Comparison of ENCODE assay signal across 18 cellular contexts in genomic region chr4:79284893-79285292, GRCh38. TPM values are rescaled to one million over a fixed set of nuclear protein-coding genes. Genes with fewer than 3 reads are reported as not detected.
DNase-seq lines count a peak whose midpoint lies in the region; TF ChIP-seq lines count a peak whose summit lies in the region.
"Had no signal": no experiment of that assay in that cellular context is flagged by ENCODE, and none has a peak within 500 bp of the region (broad histone marks: within the 10 kb centered on the region; RNA-seq: fewer than 3 reads in every experiment).

No MANE protein-coding gene starts in this region.

- no peak overlapping the region for H3K27ac ChIP-seq in neural cell (ENCODE audit: low read length)
- H3K27ac ChIP-seq: RWPE1 had no signal

- H3K79me2 ChIP-seq in neural cell (replicated peaks; ENCODE audit: insufficient read depth, low read length): no peaks in the 10 kb centered on the region

- no peak overlapping the region for H3K9ac ChIP-seq in neural cell (ENCODE audit: low read length)

- H3K4me3 ChIP-seq in astrocyte of the spinal cord (ENCODE audit: low read depth, low read length) (no peak overlapping the region), neural cell (ENCODE audit: low read length) (no peak overlapping the region)
- H3K4me3 ChIP-seq: GM12878 had no signal

- TF ChIP-seq EP300 in neural cell (conservative IDR thresholded peaks at IDR 0.05; ENCODE audit: poor library complexity, severe bottlenecking): peak; percentile 40

- in situ Hi-C loops in astrocyte of the spinal cord (cut with HindIII; ENCODE audit: low sequenced_read_pairs): no loop called here

- no peak overlapping the region for H2AFZ ChIP-seq in neural cell (ENCODE audit: low read depth, low read length)

- TF ChIP-seq CTCF in astrocyte of the spinal cord (IDR thresholded peaks at IDR 0.05; ENCODE audit: low read depth, low read length): peak; percentile 7
- peak; percentile 66 for TF ChIP-seq CTCF in neural cell (IDR thresholded peaks at IDR 0.05; ENCODE audit: poor library complexity, severe bottlenecking)

- peak; percentile 79 for TF ChIP-seq RAD21 in neural cell (conservative IDR thresholded peaks at IDR 0.05)

- no peaks in the 10 kb centered on the region for H3K36me3 ChIP-seq in neural cell (ENCODE audit: insufficient read depth, low read length)

- H3K27me3 ChIP-seq in neural cell (ENCODE audit: insufficient read depth, low read depth, low read length): no peaks in the 10 kb centered on the region

- no peaks in the 10 kb centered on the region for H3K9me2 ChIP-seq in neural cell (ENCODE audit: insufficient read depth, low read length)

- H3K4me2 ChIP-seq in neural cell (ENCODE audit: low read length): no peak overlapping the region

- H3K9me3 ChIP-seq in neural cell (ENCODE audit: low read length): no peaks in the 10 kb centered on the region

- no peaks in the 10 kb centered on the region for H4K20me1 ChIP-seq in neural cell (ENCODE audit: insufficient read depth)

- peak; percentile 9 for DNase-seq in NCI-H2227 (lab: John Stamatoyannopoulos, UW; ENCODE audit: unreplicated experiment)
- DNase-seq in NCI-H2227 treated with DMSO at 0.1 percent for 48 hours (lab: John Stamatoyannopoulos, UW): no peak
- DNase-seq in NCI-H1417 treated with DMSO at 0.1 percent for 48 hours (lab: John Stamatoyannopoulos, UW): peak; percentile 17
- DNase-seq in astrocyte of the spinal cord (ENCODE audit: low read depth, low spot score): no peak
- DNase-seq in NCI-H128 (lab: John Stamatoyannopoulos, UW; ENCODE audit: unreplicated experiment): no peak
- DNase-seq in NCI-H2029 (lab: John Stamatoyannopoulos, UW): no peak
- DNase-seq in activated T-cell treated with anti-CD3 and anti-CD28 coated beads for 4 hours: no peak
- DNase-seq: CD4-positive, alpha-beta memory T cell; GDM1; KG1; NCI-H1930; NCI-H524 treated with DMSO at 0.1 percent for 48 hours; OCI-M1 had no signal

- H3F3A ChIP-seq in neural cell (ENCODE audit: insufficient read depth, low read length, poor library complexity, severe bottlenecking): no peaks in the 10 kb centered on the region

TF ChIP-seq in neural cell, 6 proteins besides CTCF, POLR2A, EP300 and RAD21:
- TF ChIP-seq REST (IDR thresholded peaks at IDR 0.05; ENCODE audit: borderline replicate concordance): no peak
- no peak for TF ChIP-seq EZH2 (IDR thresholded peaks at IDR 0.05; ENCODE audit: borderline replicate concordance, insufficient read depth, low read length, poor library complexity, severe bottlenecking)
- peak; percentile 75 for TF ChIP-seq SMC3 (conservative IDR thresholded peaks at IDR 0.05; ENCODE audit: poor library complexity)
- no peak for TF ChIP-seq MXI1 (conservative IDR thresholded peaks at IDR 0.05; ENCODE audit: poor library complexity, severe bottlenecking)
- peak; percentile 46 for TF ChIP-seq POLR2AphosphoS5 (IDR thresholded peaks at IDR 0.05)
- no peak for TF ChIP-seq TAF1 (IDR thresholded peaks at IDR 0.05; ENCODE audit: low read depth)

RNA-seq across cellular contexts. Expression of gene NAA11, which starts 41.0 kb away (rescaled TPM):
- polyA plus RNA-seq in neural cell: not detected in 2 replicates
- polyA minus RNA-seq in neural cell: not detected in 2 replicates
- polyA plus RNA-seq: BJ; CD4-positive, alpha-beta memory T cell; HepG2 had no signal

Comparison
In these comparisons a context has a peak if more than half of its experiments do, and no peak if none do; other contexts are left out.
1. DNase-seq: peak in NCI-H2227 (single experiment) and NCI-H1417 treated with DMSO at 0.1 percent for 48 hours (single experiment); none in NCI-H2227 treated with DMSO at 0.1 percent for 48 hours (single experiment), astrocyte of the spinal cord (single experiment), NCI-H128 (single experiment), NCI-H2029 (single experiment) and activated T-cell treated with anti-CD3 and anti-CD28 coated beads for 4 hours (single experiment).